In the genomic region with DNA sequence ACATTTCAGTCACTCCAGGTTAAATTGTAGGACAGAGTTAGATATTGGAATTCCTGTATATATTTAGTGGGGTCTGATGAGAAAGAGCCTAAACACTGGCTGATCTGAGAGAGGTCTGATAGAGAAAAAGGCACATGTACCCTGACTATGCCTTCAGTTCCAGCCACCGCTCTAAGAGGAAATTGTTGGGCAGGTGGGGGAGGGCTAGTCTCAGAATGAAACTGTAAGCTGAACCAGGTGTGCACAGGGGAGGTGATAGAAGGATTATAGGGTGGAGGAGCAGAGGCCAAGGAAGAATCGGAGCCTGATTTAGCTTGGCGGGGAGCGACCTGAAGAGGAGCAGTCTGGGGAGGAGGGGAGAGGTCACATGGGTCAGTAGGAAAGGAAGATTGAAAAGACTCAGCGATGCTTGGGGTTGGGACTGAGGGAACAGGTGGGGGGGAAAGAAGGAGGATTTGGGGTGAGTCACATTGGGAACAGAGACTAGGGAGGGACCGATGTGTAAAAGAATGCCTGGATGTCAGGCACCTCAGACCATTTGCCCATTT, we compare ENCODE assay signal across 8 cellular contexts.
DNase-seq lines count a peak whose midpoint lies in the region; ATAC-seq and TF ChIP-seq lines count a peak whose summit lies in the region.
"Not testable (repeated sequence)": the region's sequence is repeated elsewhere in the genome, so short reads cannot be mapped to it uniquely, and the experiment has no call there.

No MANE protein-coding gene starts in this region.

- peak; percentile 17 for DNase-seq in GM12865 (ENCODE audit: low read depth)
- peak in 32 of 34 experiments; percentile 14 to 63 (median 35) for DNase-seq in T-cell
- peak; percentile 42 to 45 for DNase-seq in activated CD4-positive, alpha-beta T cell treated with anti-CD3 and anti-CD28 coated beads, Interleukin-2, amount 50 U/mL, for 4 hours
- DNase-seq in activated T-cell treated with anti-CD3 and anti-CD28 coated beads, Interleukin-2, amount 50 U/mL, for 4 hours = peak; percentile 39
- not testable (repeated sequence) for DNase-seq in memory B cell (ENCODE audit: low spot score in 2 of 2)
- peak; percentile 18 to 45 for DNase-seq in stimulated activated CD4-positive, alpha-beta T cell treated with anti-CD3 and anti-CD28 coated beads, Interleukin-1b, Interleukin-23, amount 100 ng/mL, for 4 hours (ENCODE audit: low read depth in 2 of 2)
- peak; percentile 6 for DNase-seq in stimulated activated naive CD4-positive, alpha-beta T cell treated with Interleukin-2 at 50 U/mL for 16 hours (lab: John Stamatoyannopoulos, UW)

- not testable (repeated sequence) for H3K9me3 Mint-ChIP-seq in T-cell; activated T-cell treated with anti-CD3 and anti-CD28 coated beads, Interleukin-2, amount 50 U/mL, for 4 hours; activated naive CD8-positive, alpha-beta T cell (ENCODE audit: low read depth); memory B cell

- H3K4me1 Mint-ChIP-seq in T-cell (peaks cover 0 to 10% (median 8%) of the 10 kb centered on the region in 3 donors), memory B cell (peaks cover 19% of the 10 kb centered on the region)
- H3K4me1 Mint-ChIP-seq in activated T-cell treated with anti-CD3 and anti-CD28 coated beads, Interleukin-2, amount 50 U/mL, for 4 hours (ENCODE audit: low read depth) = peaks cover 39% of the 10 kb centered on the region
- H3K4me1 Mint-ChIP-seq in activated naive CD8-positive, alpha-beta T cell (ENCODE audit: low read depth) = not testable (repeated sequence)

- CTCF ChIA-PET in T-cell (lab: Charles Lee) = interaction anchor here in 1 of 2 donors (0.8 kb wide), 1 partner anchor 228 kb away, joined by 3 read pairs; no protein-coding TSS in a partner anchor

- POLR2A ChIA-PET in T-cell (lab: Charles Lee) = interaction anchor here in 1 of 2 donors (0.6 kb wide), 1 partner anchor 170 kb away, joined by 3 read pairs; no protein-coding TSS in a partner anchor

- H3K36me3 Mint-ChIP-seq in T-cell; activated T-cell treated with anti-CD3 and anti-CD28 coated beads, Interleukin-2, amount 50 U/mL, for 4 hours (ENCODE audit: insufficient read depth); activated naive CD8-positive, alpha-beta T cell; memory B cell: not testable (repeated sequence)

- not testable (repeated sequence) for TF ChIP-seq CTCF in GM12865 (IDR thresholded peaks at IDR 0.05; ENCODE audit: insufficient read depth, low read depth, low read length, missing control alignments)

- not testable (repeated sequence) for H3K4me3 ChIP-seq in GM12865 (ENCODE audit: low read depth, low read length)

- ATAC-seq in T-cell (replicated peaks in 1 of 4) (peak; percentile 73 to 83 (median 76)), memory B cell (ENCODE audit: low read depth) (peak; percentile 76)
- peak; percentile 54 to 67 for ATAC-seq in activated T-cell treated with anti-CD3 and anti-CD28 coated beads, Interleukin-2, amount 50 U/mL, for 4 hours

- not testable (repeated sequence) for H3K27ac Mint-ChIP-seq in T-cell
- peak overlapping the region; percentile 96 for H3K27ac Mint-ChIP-seq in activated naive CD8-positive, alpha-beta T cell
- peak overlapping the region; percentile 3 for H3K27ac Mint-ChIP-seq in memory B cell

- H3K4me3 Mint-ChIP-seq in T-cell = peak overlapping the region in 2 of 3 donors; percentile 67 to 70
- H3K4me3 Mint-ChIP-seq in activated T-cell treated with anti-CD3 and anti-CD28 coated beads, Interleukin-2, amount 50 U/mL, for 4 hours; activated naive CD8-positive, alpha-beta T cell: not testable (repeated sequence)
- peak overlapping the region; percentile 59 for H3K4me3 Mint-ChIP-seq in memory B cell

- not testable (repeated sequence) for H3K27me3 Mint-ChIP-seq in T-cell; activated T-cell treated with anti-CD3 and anti-CD28 coated beads, Interleukin-2, amount 50 U/mL, for 4 hours (ENCODE audit: low read depth); activated naive CD8-positive, alpha-beta T cell; memory B cell
